ENCODE assay signal across 9 cellular contexts in the genomic region with DNA sequence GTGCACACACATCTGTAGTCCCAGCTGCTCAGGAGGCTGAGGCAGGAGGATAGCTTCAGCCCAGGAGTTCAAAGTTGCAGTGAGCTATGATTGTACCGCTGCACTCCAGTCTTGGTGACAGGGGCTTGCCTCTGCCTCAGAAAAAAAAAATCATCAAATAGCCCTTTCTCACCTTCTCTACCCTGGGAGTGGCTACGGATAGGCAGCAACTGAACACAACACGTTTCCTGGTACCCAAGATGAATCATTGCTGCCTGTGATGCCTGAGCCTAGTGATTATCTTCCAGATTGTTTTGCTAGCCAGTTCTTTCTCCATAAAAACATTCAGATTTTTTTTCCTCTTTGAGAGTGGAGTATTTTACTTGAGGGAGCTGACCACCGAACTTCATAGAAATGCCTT. TPM values are rescaled to one million over a fixed set of nuclear protein-coding genes. Genes with fewer than 3 reads are reported as not detected.
DNase-seq lines count a peak whose midpoint lies in the region; ATAC-seq and TF ChIP-seq lines count a peak whose summit lies in the region.
"Had no signal": no experiment of that assay in that cellular context is flagged by ENCODE, and none has a peak within 500 bp of the region (broad histone marks: within the 10 kb centered on the region; RNA-seq: fewer than 3 reads in every experiment).

No MANE protein-coding gene starts in this region.

- no peaks in the 10 kb centered on the region for H3K36me3 ChIP-seq in breast epithelium

- H3K27me3 ChIP-seq in breast epithelium: no peaks in the 10 kb centered on the region

- no peaks in the 10 kb centered on the region for H3K36me3 Mint-ChIP-seq in MCF 10A (ENCODE audit: insufficient read depth, unreplicated experiment)
- H3K36me3 Mint-ChIP-seq in activated CD4-positive, alpha-beta memory T cell treated with anti-CD3 and anti-CD28 coated beads for 36 hours: peaks cover 8% of the 10 kb centered on the region
- H3K36me3 Mint-ChIP-seq in effector memory CD8-positive, alpha-beta T cell (ENCODE audit: insufficient read depth): peaks cover 60% of the 10 kb centered on the region

- TF ChIP-seq CTCF in MCF 10A (IDR thresholded peaks at IDR 0.05; ENCODE audit: unreplicated experiment): no peak
- TF ChIP-seq CTCF in breast epithelium (IDR thresholded peaks at IDR 0.05): no peak

- H3K27ac Mint-ChIP-seq in MCF 10A (ENCODE audit: low read depth, unreplicated experiment): no peak overlapping the region
- H3K27ac Mint-ChIP-seq in activated CD4-positive, alpha-beta memory T cell treated with anti-CD3 and anti-CD28 coated beads for 36 hours: peak overlapping the region; percentile 96
- peak overlapping the region; percentile 88 to 97 for H3K27ac Mint-ChIP-seq in effector memory CD8-positive, alpha-beta T cell
- H3K27ac Mint-ChIP-seq in stimulated activated naive CD8-positive, alpha-beta T cell treated with anti-CD3 and anti-CD28 coated beads, Interleukin-15, amount 100 ng/mL, for 72 hours: no peak overlapping the region

- no peaks in the 10 kb centered on the region for H3K9me3 Mint-ChIP-seq in MCF 10A (ENCODE audit: unreplicated experiment)
- H3K9me3 Mint-ChIP-seq in activated CD4-positive, alpha-beta memory T cell treated with anti-CD3 and anti-CD28 coated beads for 36 hours: no peaks in the 10 kb centered on the region
- no peaks in the 10 kb centered on the region for H3K9me3 Mint-ChIP-seq in effector memory CD8-positive, alpha-beta T cell
- no peaks in the 10 kb centered on the region for H3K9me3 Mint-ChIP-seq in stimulated activated naive CD8-positive, alpha-beta T cell treated with anti-CD3 and anti-CD28 coated beads, Interleukin-15, amount 100 ng/mL, for 72 hours

- H3K4me3 Mint-ChIP-seq in MCF 10A (ENCODE audit: unreplicated experiment): no peak overlapping the region
- H3K4me3 Mint-ChIP-seq in activated CD4-positive, alpha-beta memory T cell treated with anti-CD3 and anti-CD28 coated beads for 36 hours: no peak overlapping the region
- H3K4me3 Mint-ChIP-seq in effector memory CD8-positive, alpha-beta T cell: peak overlapping the region; percentile 75 to 83
- H3K4me3 Mint-ChIP-seq in stimulated activated naive CD8-positive, alpha-beta T cell treated with anti-CD3 and anti-CD28 coated beads, Interleukin-15, amount 100 ng/mL, for 72 hours: peak overlapping the region; percentile 33 to 57

- CTCF ChIA-PET in MCF 10A (lab: Yijun Ruan, JAX): interaction anchor here (0.6 kb wide), 1 partner anchor 111 kb away, joined by 3 read pairs; no protein-coding TSS in a partner anchor
- CTCF ChIA-PET in activated CD4-positive, alpha-beta memory T cell treated with anti-CD3 and anti-CD28 coated beads for 36 hours (lab: Charles Lee): interaction anchor here (1.6 to 2.7 kb wide), 2 partner anchors 10 to 12 kb away, joined by 8 to 9 read pairs; no protein-coding TSS in a partner anchor

- intact Hi-C loops in MCF 10A (cut with micrococcal nuclease) (no loop called here), breast epithelium (cut with DNase I; ENCODE audit: low total_unique reads) (no loop called here)
- intact Hi-C loops in activated CD4-positive, alpha-beta memory T cell treated with anti-CD3 and anti-CD28 coated beads for 36 hours (cut with micrococcal nuclease): loop anchor here (1.0 to 10.0 kb wide), 3 partner anchors 21 to 796 kb away; partner anchors contain the start of genes ACTR1B, LIPT1 and TSGA10

- BruUV-seq in MCF 10A (replicated peaks; lab: Mats Ljungman, UMichigan): no TSS peak

- H3K9me3 ChIP-seq in breast epithelium: no peaks in the 10 kb centered on the region

- POLR2A ChIA-PET in MCF 10A (lab: Yijun Ruan, JAX): interaction anchor here (0.9 kb wide), 1 partner anchor 151 kb away, joined by 4 read pairs; no protein-coding TSS in a partner anchor
- POLR2A ChIA-PET in activated CD4-positive, alpha-beta memory T cell treated with anti-CD3 and anti-CD28 coated beads for 36 hours (lab: Charles Lee): interaction anchor here (0.9 to 3.5 kb wide), 4 partner anchors 11 to 25 kb away, joined by 3 to 22 read pairs (median 7); no protein-coding TSS in a partner anchor

- H3K4me1 ChIP-seq in breast epithelium: no peaks in the 10 kb centered on the region

- H3K4me3 ChIP-seq in breast epithelium: no peak overlapping the region

- peak; percentile 50 for ATAC-seq in effector memory CD8-positive, alpha-beta T cell (replicated peaks)
- peak; percentile 55 for ATAC-seq in stimulated activated naive CD8-positive, alpha-beta T cell treated with anti-CD3 and anti-CD28 coated beads, Interleukin-15, amount 100 ng/mL, for 72 hours

- peak; percentile 21 for DNase-seq in MCF 10A (ENCODE audit: unreplicated experiment)
- DNase-seq in breast epithelium (ENCODE audit: low spot score in 2 of 2): no peak
- peak; percentile 68 for DNase-seq in activated CD4-positive, alpha-beta memory T cell treated with anti-CD3 and anti-CD28 coated beads for 36 hours
- peak in 1 of 3 experiments; percentile 37 for DNase-seq in effector memory CD8-positive, alpha-beta T cell
- peak in 1 of 2 donors; percentile 36 for DNase-seq in stimulated activated naive CD8-positive, alpha-beta T cell treated with anti-CD3 and anti-CD28 coated beads, Interleukin-15, amount 100 ng/mL, for 72 hours
- DNase-seq in GM19238 (ENCODE audit: insufficient read length, low spot score): no peak
- DNase-seq in NCI-H524 treated with DMSO at 0.1 percent for 48 hours (lab: John Stamatoyannopoulos, UW): no peak
- DNase-seq in T1000 (lab: John Stamatoyannopoulos, UW): no peak
- DNase-seq: WERI-Rb-1 had no signal

- no peak for TF ChIP-seq POLR2A in breast epithelium (IDR thresholded peaks at IDR 0.05)

- H3K27ac ChIP-seq in breast epithelium: no peak overlapping the region
- H3K27ac ChIP-seq: WERI-Rb-1 had no signal

- H3K4me1 Mint-ChIP-seq in MCF 10A (ENCODE audit: insufficient read depth, unreplicated experiment): peaks cover 20% of the 10 kb centered on the region
- peaks cover 87% of the 10 kb centered on the region for H3K4me1 Mint-ChIP-seq in activated CD4-positive, alpha-beta memory T cell treated with anti-CD3 and anti-CD28 coated beads for 36 hours (ENCODE audit: low read depth)
- H3K4me1 Mint-ChIP-seq in effector memory CD8-positive, alpha-beta T cell (ENCODE audit: low read depth in 2 of 2): peaks cover 80 to 81% of the 10 kb centered on the region in 2 donors
- peaks cover 96% of the 10 kb centered on the region for H3K4me1 Mint-ChIP-seq in stimulated activated naive CD8-positive, alpha-beta T cell treated with anti-CD3 and anti-CD28 coated beads, Interleukin-15, amount 100 ng/mL, for 72 hours

- no peaks in the 10 kb centered on the region for H3K27me3 Mint-ChIP-seq in MCF 10A (ENCODE audit: insufficient read depth, unreplicated experiment)
- no peaks in the 10 kb centered on the region for H3K27me3 Mint-ChIP-seq in activated CD4-positive, alpha-beta memory T cell treated with anti-CD3 and anti-CD28 coated beads for 36 hours
- H3K27me3 Mint-ChIP-seq in effector memory CD8-positive, alpha-beta T cell: no peaks in the 10 kb centered on the region
- H3K27me3 Mint-ChIP-seq in stimulated activated naive CD8-positive, alpha-beta T cell treated with anti-CD3 and anti-CD28 coated beads, Interleukin-15, amount 100 ng/mL, for 72 hours: no peaks in the 10 kb centered on the region

RNA-seq across cellular contexts. Expression of gene INPP4A, which starts 13.5 kb away (rescaled TPM):
- 20.8 and 21.5 TPM in 2 replicates for total RNA-seq in MCF 10A (2022)
- 10 to 100 TPM; 22.6 to 35.4 (median 25.8) TPM for total RNA-seq in breast epithelium
- 10 to 100 TPM; 40.7 to 42.0 TPM for total RNA-seq in activated CD4-positive, alpha-beta memory T cell treated with anti-CD3 and anti-CD28 coated beads for 36 hours

Comparison
In these comparisons a context has a peak if more than half of its experiments do, and no peak if none do; other contexts are left out.
1. DNase-seq: peak in MCF 10A (single experiment) and activated CD4-positive, alpha-beta memory T cell treated with anti-CD3 and anti-CD28 coated beads for 36 hours (single experiment); none in breast epithelium (0 of 2), GM19238 (single experiment), NCI-H524 treated with DMSO at 0.1 percent for 48 hours (single experiment) and T1000 (single experiment).
2. H3K27ac Mint-ChIP-seq: peak in activated CD4-positive, alpha-beta memory T cell treated with anti-CD3 and anti-CD28 coated beads for 36 hours (single experiment) and effector memory CD8-positive, alpha-beta T cell (2 of 2); none in MCF 10A (single experiment) and stimulated activated naive CD8-positive, alpha-beta T cell treated with anti-CD3 and anti-CD28 coated beads, Interleukin-15, amount 100 ng/mL, for 72 hours (0 of 2).
3. H3K4me3 Mint-ChIP-seq: peak in effector memory CD8-positive, alpha-beta T cell (2 of 2) and stimulated activated naive CD8-positive, alpha-beta T cell treated with anti-CD3 and anti-CD28 coated beads, Interleukin-15, amount 100 ng/mL, for 72 hours (2 of 2); none in MCF 10A (single experiment) and activated CD4-positive, alpha-beta memory T cell treated with anti-CD3 and anti-CD28 coated beads for 36 hours (single experiment).